In genomic region chr4:112230879-112231778, GRCh38 we compare ENCODE assay signal across 8 cellular contexts. TPM values are rescaled to one million over a fixed set of nuclear protein-coding genes. Genes with fewer than 3 reads are reported as not detected.
DNase-seq lines count a peak whose midpoint lies in the region; ATAC-seq and TF ChIP-seq lines count a peak whose summit lies in the region.

No MANE protein-coding gene starts in this region.

- H3K9me3 Mint-ChIP-seq in T-cell, result no peaks in the 10 kb centered on the region
- H3K9me3 Mint-ChIP-seq in type B pancreatic cell, result no peaks in the 10 kb centered on the region

- H3K27ac Mint-ChIP-seq in T-cell, result peak overlapping the region; percentile 99
- H3K27ac Mint-ChIP-seq in type B pancreatic cell, result peak overlapping the region; percentile 97

- intact Hi-C loops in heart right ventricle (cut with DNase I), result loop anchor here in 4 of 10 donors (5.0 kb wide), 2 partner anchors 84 to 134 kb away; partner anchors contain the start of gene FAM241A (in 4 of the 4)

- H3K4me3 ChIP-seq in GM12875 (ENCODE audit: low read depth, low read length) (peak overlapping the region; percentile 94), heart right ventricle (peak overlapping the region; percentile 80 to 97 (median 92))

- H3K36me3 ChIP-seq in heart right ventricle, result no peaks in the 10 kb centered on the region

- peaks cover 0 to 37% (median 20%) of the 10 kb centered on the region in 9 donors for H3K4me1 ChIP-seq in heart right ventricle

- H3K9me3 ChIP-seq in heart right ventricle, result no peaks in the 10 kb centered on the region

- TF ChIP-seq CTCF in GM12875 (IDR thresholded peaks at IDR 0.05; ENCODE audit: borderline replicate concordance, insufficient read depth, low read depth, low read length) (no peak), heart right ventricle (IDR thresholded peaks at IDR 0.05) (no peak), type B pancreatic cell (conservative IDR thresholded peaks at IDR 0.05) (no peak)

- H3K4me3 Mint-ChIP-seq in T-cell, result peak overlapping the region; percentile 86 to 94 (median 89)
- H3K4me3 Mint-ChIP-seq in type B pancreatic cell, result peak overlapping the region; percentile 98

- no peaks in the 10 kb centered on the region for H3K27me3 ChIP-seq in heart right ventricle

- peak overlapping the region; percentile 79 to 97 (median 94) for H3K27ac ChIP-seq in heart right ventricle

- H3K36me3 Mint-ChIP-seq in T-cell (no peaks in the 10 kb centered on the region), type B pancreatic cell (no peaks in the 10 kb centered on the region)

- peak; percentile 94 for DNase-seq in NCI-H146 (lab: John Stamatoyannopoulos, UW)
- peak; percentile 88 to 98 (median 94) for DNase-seq in T-cell
- DNase-seq in amniotic stem cell (lab: John Stamatoyannopoulos, UW), result peak; percentile 93
- peak; percentile 97 to 99 for DNase-seq in heart right ventricle
- peak; percentile 95 for DNase-seq in pons (ENCODE audit: low spot score)
- DNase-seq in type B pancreatic cell (ENCODE audit: extremely low spot score, unreplicated experiment), result peak; percentile 99

- peaks cover 38 to 42% (median 42%) of the 10 kb centered on the region in 3 donors for H3K4me1 Mint-ChIP-seq in T-cell
- H3K4me1 Mint-ChIP-seq in type B pancreatic cell (ENCODE audit: unreplicated experiment), result peaks cover 24% of the 10 kb centered on the region

- POLR2A ChIA-PET in T-cell (lab: Charles Lee), result interaction anchor here in 1 of 2 donors (0.6 to 1.6 kb wide), 3 partner anchors 10 to 56 kb away, joined by 4 to 11 read pairs (median 4); partner anchors contain the start of gene TIFA

- ATAC-seq in HG02870 (IDR thresholded peaks at IDR 0.05; ENCODE audit: unreplicated experiment), result peak; percentile 79
- peak; percentile 91 to 97 (median 92) for ATAC-seq in T-cell (replicated peaks in 1 of 4)
- ATAC-seq in heart right ventricle, result peak; percentile 98 to 100 (median 98)

- H3K27me3 Mint-ChIP-seq in T-cell (peaks cover 0 to 3% of the 10 kb centered on the region in 2 donors), type B pancreatic cell (no peaks in the 10 kb centered on the region)

- CTCF ChIA-PET in T-cell (lab: Charles Lee), result interaction anchor here in 1 of 2 donors (0.6 kb wide), 1 partner anchor 43 kb away, joined by 3 read pairs; no protein-coding TSS in a partner anchor

- 1% methylated on average over 52 of the region's 52 CpGs for whole genome bisulfite sequencing in heart right ventricle, 2 donors

RNA-seq across cellular contexts. Expression of gene AP1AR, which starts 0.5 kb away (rescaled TPM):
- total RNA-seq in T-cell, result 10 to 100 TPM; 13.9 to 21.4 (median 20.3) TPM
- 10 to 100 TPM in 7 of 10 donors, 1 to 10 TPM in 3; 7.6 to 13.4 (median 11.4) TPM for total RNA-seq in heart right ventricle
- polyA plus RNA-seq in heart right ventricle, result 1 to 10 TPM; 5.5 to 6.9 TPM
- total RNA-seq in type B pancreatic cell (ENCODE audit: low replicate concordance), result 14.5 and 18.9 TPM in 2 replicates

RNA-seq across cellular contexts. Expression of gene TIFA, which starts 54.6 kb away (rescaled TPM):
- total RNA-seq in T-cell, result 10 to 100 TPM; 13.4 to 18.7 (median 14.9) TPM
- total RNA-seq in heart right ventricle, result 10 to 100 TPM in 6 of 10 donors, 1 to 10 TPM in 4; 3.7 to 21.4 (median 14.2) TPM
- 1 to 10 TPM; 3.5 to 3.8 TPM for polyA plus RNA-seq in heart right ventricle
- total RNA-seq in type B pancreatic cell (ENCODE audit: low replicate concordance), result 13.7 and 15.6 TPM in 2 replicates

Comparison
In these comparisons a context has a peak if more than half of its experiments do, and no peak if none do; other contexts are left out.
1. Peak in every context shown above with its lines: DNase-seq, ATAC-seq, H3K4me3 ChIP-seq and H3K27ac ChIP-seq.